ENCODE assay signal across 12 cellular contexts in genomic region chr19:4654437-4655361, GRCh38. TPM values are rescaled to one million over a fixed set of nuclear protein-coding genes. Genes with fewer than 3 reads are reported as not detected.
DNase-seq lines count a peak whose midpoint lies in the region; ATAC-seq and TF ChIP-seq lines count a peak whose summit lies in the region.
"Had no signal": no experiment of that assay in that cellular context is flagged by ENCODE, and none has a peak within 500 bp of the region (broad histone marks: within the 10 kb centered on the region; RNA-seq: fewer than 3 reads in every experiment).

No MANE protein-coding gene starts in this region.

- H3K36me3 Mint-ChIP-seq in activated T-helper 17 cell treated with anti-CD3 and anti-CD28 coated beads, Interleukin-2, amount 50 U/mL, for 72 hours (ENCODE audit: low read depth) = peaks cover 50% of the 10 kb centered on the region

- TF ChIP-seq CTCF in HCT116 (IDR thresholded peaks at IDR 0.05 in 2 of 3, conservative IDR thresholded peaks at IDR 0.05 in 1 of 3; ENCODE audit: borderline replicate concordance in 1 of 3, insufficient read depth in 1 of 3, low read depth in 2 of 3, low read length in 2 of 3) (no peak), liver (IDR thresholded peaks at IDR 0.05; ENCODE audit: low read depth, low read length, missing input control) (no peak)

- RAD21 ChIA-PET in HCT116 (lab: Charles Lee; ENCODE audit: low non-redundant PET in 1 of 2, low total read pairs in 2 of 2, uncharacterized antibody in 2 of 2, unreplicated experiment in 2 of 2) = no interaction called here

- TF ChIP-seq RAD21 in HCT116 (IDR thresholded peaks at IDR 0.05; ENCODE audit: low read depth) (no peak), liver (IDR thresholded peaks at IDR 0.05) (peak; percentile 42 to 53)

- peaks cover 27% of the 10 kb centered on the region for H3K4me1 ChIP-seq in BLaER1
- no peaks in the 10 kb centered on the region for H3K4me1 ChIP-seq in HCT116 (ENCODE audit: control insufficient read depth in 1 of 2, insufficient read depth in 2 of 2, low read length in 2 of 2)
- peaks cover 5 to 35% (median 28%) of the 10 kb centered on the region in 4 donors for H3K4me1 ChIP-seq in liver (ENCODE audit: control insufficient read depth in 4 of 4, insufficient read depth in 4 of 4, low read length in 3 of 4)

- 0 out of 2 replicates have a peak overlapping the region, but pooled peaks have one; percentile 4 for H3K27ac ChIP-seq in BLaER1
- H3K27ac ChIP-seq in HCT116 (ENCODE audit: low read depth, low read length) = no peak overlapping the region
- H3K27ac ChIP-seq in liver (ENCODE audit: low read depth in 1 of 2, low read length in 2 of 2) = peak overlapping the region; percentile 75 to 88

- BruUV-seq in HCT116 (replicated peaks; lab: Mats Ljungman, UMichigan) = TSS peak; percentile 63

- H3K4me1 Mint-ChIP-seq in activated T-helper 17 cell treated with anti-CD3 and anti-CD28 coated beads, Interleukin-2, amount 50 U/mL, for 72 hours = no peaks in the 10 kb centered on the region

- H3K4me2 ChIP-seq in BLaER1 = 0 out of 2 replicates have a peak overlapping the region, but pooled peaks have one; percentile 14
- no peak overlapping the region for H3K4me2 ChIP-seq in HCT116 (ENCODE audit: low read length)

- CTCF ChIA-PET in HCT116 (lab: Charles Lee) = no interaction called here

- H3K27me3 ChIP-seq in BLaER1 = no peaks in the 10 kb centered on the region
- no peaks in the 10 kb centered on the region for H3K27me3 ChIP-seq in HCT116 (ENCODE audit: insufficient read depth, low read length)
- H3K27me3 ChIP-seq in liver (ENCODE audit: control insufficient read depth in 4 of 4, insufficient read depth in 4 of 4, low read length in 3 of 4) = no peaks in the 10 kb centered on the region

- DNase-seq in HCT116 (ENCODE audit: low read depth, low spot score) = no peak
- no peak for DNase-seq in NCI-H1930 (lab: John Stamatoyannopoulos, UW)
- no peak for DNase-seq in iPS-NIHi7 (ENCODE audit: extremely low spot score)
- DNase-seq: mesenchymal stem cell, NCI-H2171, T1000 had no signal

- 42% methylated on average over 27 of the region's 27 CpGs for WGBS in liver

- H3K9me2 ChIP-seq in HCT116 (ENCODE audit: insufficient read depth) = no peaks in the 10 kb centered on the region

- H4K20me1 ChIP-seq in BLaER1 = peaks cover 49% of the 10 kb centered on the region
- no peaks in the 10 kb centered on the region for H4K20me1 ChIP-seq in HCT116 (ENCODE audit: insufficient read depth)

- no peak overlapping the region for H3K4me3 Mint-ChIP-seq in activated T-helper 17 cell treated with anti-CD3 and anti-CD28 coated beads, Interleukin-2, amount 50 U/mL, for 72 hours

- peaks cover under 1% of the 10 kb centered on the region; the same call in 1 of the 2 replicates for H3K79me2 ChIP-seq in HCT116 (ENCODE audit: insufficient read depth, low read length)

- ATAC-seq in HCT116 (no peak), HG03139 (IDR thresholded peaks at IDR 0.05; ENCODE audit: unreplicated experiment) (no peak), GM21717 (IDR thresholded peaks at IDR 0.05; ENCODE audit: unreplicated experiment) (no peak)
- no peak for ATAC-seq in activated T-helper 17 cell treated with anti-CD3 and anti-CD28 coated beads, Interleukin-2, amount 50 U/mL, for 72 hours (replicated peaks)
- ATAC-seq: Panc1 had no signal

- H3K9me3 ChIP-seq in BLaER1 (no peaks in the 10 kb centered on the region), HCT116 (ENCODE audit: control insufficient read depth in 1 of 2, insufficient read depth in 1 of 2, low read depth in 1 of 2, low read length in 2 of 2) (no peaks in the 10 kb centered on the region), liver (ENCODE audit: control insufficient read depth in 4 of 4, low read length in 3 of 4) (no peaks in the 10 kb centered on the region)

- no peak overlapping the region for H2AFZ ChIP-seq in HCT116 (ENCODE audit: low read depth, low read length, poor library complexity, severe bottlenecking)

- no peak overlapping the region for H3K4me3 ChIP-seq in BLaER1
- no peak overlapping the region for H3K4me3 ChIP-seq in HCT116 (replicated peaks in 1 of 2; ENCODE audit: low read depth in 1 of 2, low read length in 2 of 2)
- no peak overlapping the region for H3K4me3 ChIP-seq in liver (ENCODE audit: low read depth in 1 of 3, low read length in 3 of 3)

- no peak for TF ChIP-seq POLR2A in HCT116 (IDR thresholded peaks at IDR 0.05; ENCODE audit: borderline replicate concordance, extremely low read depth, insufficient read depth, insufficient read length)

- peak overlapping the region; percentile 2 for H3K27ac Mint-ChIP-seq in activated T-helper 17 cell treated with anti-CD3 and anti-CD28 coated beads, Interleukin-2, amount 50 U/mL, for 72 hours

- H3K9me3 Mint-ChIP-seq in activated T-helper 17 cell treated with anti-CD3 and anti-CD28 coated beads, Interleukin-2, amount 50 U/mL, for 72 hours = no peaks in the 10 kb centered on the region

- H3K9ac ChIP-seq in BLaER1 (peak overlapping the region; percentile 32), HCT116 (ENCODE audit: low read length) (no peak overlapping the region), liver (ENCODE audit: low read depth in 1 of 2, low read length in 2 of 2) (peak overlapping the region in 1 of 2 donors; percentile 63)

- POLR2A ChIA-PET in HCT116 (lab: Charles Lee) = no interaction called here

- H3K36me3 ChIP-seq in BLaER1 (peaks cover 95% of the 10 kb centered on the region), HCT116 (ENCODE audit: control insufficient read depth in 1 of 2, insufficient read depth in 2 of 2, low read length in 2 of 2) (peaks cover 10 to 17% of the 10 kb centered on the region in 2 experiments; a peak in 3 of 4 replicates), liver (ENCODE audit: control insufficient read depth in 4 of 4, insufficient read depth in 3 of 4, low read depth in 1 of 4, low read length in 3 of 4) (peaks cover 13 to 34% (median 20%) of the 10 kb centered on the region in 4 donors)

- intact Hi-C loops in HCT116 (cut with micrococcal nuclease) = no loop called here

- no peaks in the 10 kb centered on the region for H3K27me3 Mint-ChIP-seq in activated T-helper 17 cell treated with anti-CD3 and anti-CD28 coated beads, Interleukin-2, amount 50 U/mL, for 72 hours

TF ChIP-seq in HCT116, 20 proteins besides CTCF, POLR2A, EP300 and RAD21:
- TF ChIP-seq TCF7L2 (IDR thresholded peaks at IDR 0.05; ENCODE audit: borderline replicate concordance, extremely low read depth, insufficient read depth, insufficient read length) (no peak), EGR1 (IDR thresholded peaks at IDR 0.05; ENCODE audit: low read depth) (no peak), MAX (IDR thresholded peaks at IDR 0.05) (no peak), SRF (IDR thresholded peaks at IDR 0.05; ENCODE audit: low read depth) (no peak), POLR2AphosphoS5 (IDR thresholded peaks at IDR 0.05; ENCODE audit: low read depth, low read length) (peak; percentile 16; the same call in 1 of the 2 replicates), ZNF274 (IDR thresholded peaks at IDR 0.05; ENCODE audit: low read depth, low read length) (no peak), ELF1 (IDR thresholded peaks at IDR 0.05; ENCODE audit: borderline replicate concordance, low read depth) (no peak)

TF ChIP-seq in liver, 16 proteins besides CTCF, POLR2A, EP300 and RAD21 (continues in another document):
- TF ChIP-seq FOXA2 (IDR thresholded peaks at IDR 0.05) = peak; percentile 45
- no peak for TF ChIP-seq TAF1 (conservative IDR thresholded peaks at IDR 0.05)
- peak in 1 of 2 donors; percentile 57 for TF ChIP-seq GABPA (IDR thresholded peaks at IDR 0.05 in 1 of 2, conservative IDR thresholded peaks at IDR 0.05 in 1 of 2)
- peak; percentile 86 for TF ChIP-seq MAX (IDR thresholded peaks at IDR 0.05)
- peak; percentile 45 for TF ChIP-seq FOXA1 (IDR thresholded peaks at IDR 0.05)
- peak; percentile 56 to 57 for TF ChIP-seq JUND (IDR thresholded peaks at IDR 0.05)
- peak; percentile 24 for TF ChIP-seq HNF4G (IDR thresholded peaks at IDR 0.05)
- TF ChIP-seq NR2F2 (IDR thresholded peaks at IDR 0.05) = peak; percentile 95
- no peak for TF ChIP-seq ZBTB33 (IDR thresholded peaks at IDR 0.05)
- TF ChIP-seq SP1 (IDR thresholded peaks at IDR 0.05) = peak; percentile 79
- TF ChIP-seq YY1 (IDR thresholded peaks at IDR 0.05) = peak; percentile 93

RNA-seq across cellular contexts. Expression of gene TNFAIP8L1, which starts 15.4 kb away (rescaled TPM):
- total RNA-seq in HCT116 (2021; ENCODE audit: unreplicated experiment) (22.2 TPM), liver (10 to 100 TPM; 15.6 to 29.0 TPM)
- polyA plus RNA-seq in HCT116 (2012) = 19.5 and 24.0 TPM in 2 replicates
- 10 to 100 TPM; 18.0 to 23.6 TPM for total RNA-seq in activated T-helper 17 cell treated with anti-CD3 and anti-CD28 coated beads, Interleukin-2, amount 50 U/mL, for 72 hours
- polyA plus RNA-seq in liver = 10 to 100 TPM; 19.1 to 21.2 TPM

RNA-seq across cellular contexts. Expression of gene MYDGF, which starts 15.4 kb away (rescaled TPM):
- total RNA-seq in HCT116 (2021; ENCODE audit: unreplicated experiment) (110 TPM), liver (10 to 100 TPM; 85.1 to 88.9 TPM)
- polyA plus RNA-seq in HCT116 (2012) = 225 and 280 TPM in 2 replicates
- total RNA-seq in activated T-helper 17 cell treated with anti-CD3 and anti-CD28 coated beads, Interleukin-2, amount 50 U/mL, for 72 hours = 10 to 100 TPM; 47.8 to 79.0 TPM
- 100 to 1,000 TPM; 198 to 222 TPM for polyA plus RNA-seq in liver
